26 cellular contexts compared by ENCODE assay signal in the genomic region with DNA sequence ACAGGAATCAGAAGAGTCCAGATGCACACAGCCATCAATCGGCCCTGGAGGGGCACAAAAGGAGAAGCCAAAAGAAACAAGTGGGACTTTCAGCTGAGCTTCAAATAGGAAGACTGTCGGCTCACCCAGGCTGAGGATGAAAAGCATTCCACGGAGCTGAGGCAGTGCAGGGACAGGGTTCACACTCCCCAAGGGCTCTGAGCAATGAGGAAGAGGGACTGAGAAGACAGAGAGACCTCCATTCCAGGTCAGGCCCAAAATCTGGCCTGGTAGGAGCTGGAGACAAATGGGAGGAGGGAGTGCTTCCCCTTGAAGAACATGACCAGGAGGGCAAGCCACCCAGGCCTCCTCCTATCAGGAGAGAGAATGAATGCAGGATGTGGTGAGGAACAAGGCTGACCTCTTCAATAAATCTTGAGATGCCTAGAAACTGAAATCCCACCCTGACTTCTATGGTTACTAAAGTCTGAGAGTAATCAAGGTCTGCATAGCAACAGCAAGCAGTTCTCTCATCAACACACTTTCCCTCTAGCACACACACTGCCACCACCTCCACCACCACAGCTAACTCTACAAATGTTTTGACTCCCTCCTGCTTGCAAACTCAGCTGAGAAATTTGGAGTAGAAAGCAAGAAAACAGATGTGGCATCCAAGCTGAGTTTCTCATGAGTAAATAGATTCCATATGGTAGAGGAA.
DNase-seq lines count a peak whose midpoint lies in the region; ATAC-seq and TF ChIP-seq lines count a peak whose summit lies in the region.
"Had no signal": no experiment of that assay in that cellular context is flagged by ENCODE, and none has a peak within 500 bp of the region (broad histone marks: within the 10 kb centered on the region; RNA-seq: fewer than 3 reads in every experiment).

No MANE protein-coding gene starts in this region.

- no peak overlapping the region for H2AK9ac ChIP-seq in IMR-90 (replicated peaks; ENCODE audit: low read depth, low read length, poor library complexity)

- H3K4me3 ChIP-seq in IMR-90 (ENCODE audit: insufficient read depth, low read depth, low read length) (no peak overlapping the region), fibroblast of mammary gland (ENCODE audit: control insufficient read depth, low read depth, low read length) (no peak overlapping the region), HAP-1 (no peak overlapping the region)
- H3K4me3 ChIP-seq: colonic mucosa, heart right ventricle, K562, psoas muscle had no signal

- H3K4ac ChIP-seq in IMR-90 (ENCODE audit: low read depth, low read length) = peak overlapping the region; percentile 48; the same call in 1 of the 2 replicates

- H3K36me3 Mint-ChIP-seq in osteocyte (ENCODE audit: unreplicated experiment) = no peaks in the 10 kb centered on the region
- H3K36me3 Mint-ChIP-seq: brain had no signal

- H2AFZ ChIP-seq in IMR-90 (replicated peaks; ENCODE audit: low read length, poor library complexity) = peak overlapping the region; percentile 67

- H2BK120ac ChIP-seq in IMR-90 (ENCODE audit: low read depth, low read length) = peak overlapping the region; percentile 61

- H3K4me1 ChIP-seq in IMR-90 (ENCODE audit: control insufficient read depth, insufficient read depth, low read length) (peaks cover 9% of the 10 kb centered on the region), HAP-1 (no peaks in the 10 kb centered on the region)
- H3K4me1 ChIP-seq: colonic mucosa, heart right ventricle, psoas muscle had no signal

- no peak overlapping the region for H3K27ac ChIP-seq in IMR-90 (ENCODE audit: insufficient read depth, low read length)
- H3K27ac ChIP-seq: colonic mucosa, heart right ventricle, psoas muscle, WERI-Rb-1 had no signal

- no peaks in the 10 kb centered on the region for H3K36me3 ChIP-seq in IMR-90 (ENCODE audit: control insufficient read depth, insufficient read depth, low read length)
- H3K36me3 ChIP-seq in HAP-1 (replicated peaks) = no peaks in the 10 kb centered on the region
- H3K36me3 ChIP-seq: colonic mucosa, heart right ventricle, WERI-Rb-1 had no signal

- CTCF ChIA-PET in IMR-90 (lab: Yijun Ruan, JAX) = interaction anchor here (0.7 kb wide), 1 partner anchor 11 kb away, joined by 3 read pairs; no protein-coding TSS in a partner anchor

- peaks cover 8% of the 10 kb centered on the region for H3K9me3 Mint-ChIP-seq in osteocyte (ENCODE audit: unreplicated experiment)
- H3K9me3 Mint-ChIP-seq: brain; T-helper 1 cell treated with Interleukin-12 subunit alpha and Interleukin-12 subunit beta and Interleukin-4 antibody, amounts not matched to agents 30 μg/mL and 1 μg/mL, for 36 hours had no signal

- peak overlapping the region; percentile 45 for H3K18ac ChIP-seq in IMR-90 (ENCODE audit: low read depth, low read length)

- H3K27me3 Mint-ChIP-seq in osteocyte (ENCODE audit: unreplicated experiment) = peaks cover 5% of the 10 kb centered on the region

- dilution Hi-C loops in IMR-90 (cut with HindIII; ENCODE audit: low sequenced_read_pairs, unreplicated experiment) = no loop called here

- WGBS in IMR-90 (ENCODE audit: extremely low coverage in 2 of 2, insufficient read length in 1 of 2), 2 experiments = 80% methylated on average over 1 of the region's 3 CpGs; no CpG with 5 or more reads in 1 of the 2 experiments

- no peak overlapping the region; a peak in 1 of 4 replicates for H4K8ac ChIP-seq in IMR-90 (ENCODE audit: low read depth in 2 of 2, low read length in 2 of 2)

- no peaks in the 10 kb centered on the region for H4K20me1 ChIP-seq in IMR-90 (ENCODE audit: insufficient read depth, low read length)

- no peak for TF ChIP-seq RAD21 in IMR-90 (IDR thresholded peaks at IDR 0.05; ENCODE audit: low read length)

- no peaks in the 10 kb centered on the region; the same call in 1 of the 2 replicates for H3K9me1 ChIP-seq in IMR-90 (ENCODE audit: insufficient read depth, low read length)

- DNase-seq in AG20443 (ENCODE audit: low spot score) (peak; percentile 71), IMR-90 (peak; percentile 45), fibroblast of mammary gland (ENCODE audit: low read depth) (peak; percentile 39), osteocyte (ENCODE audit: extremely low spot score, unreplicated experiment) (no peak), HAP-1 (ENCODE audit: low spot score in 2 of 2) (no peak), T-helper 9 cell (no peak), superior temporal gyrus (ENCODE audit: extremely low spot score) (no peak)
- DNase-seq: activated CD4-positive, alpha-beta T cell treated with anti-CD3 and anti-CD28 coated beads, Interleukin-2, amount 50 U/mL, for 1 hour; activated naive CD8-positive, alpha-beta T cell treated with anti-CD3 and anti-CD28 coated beads, Interleukin-2, amount 10 ng/mL, durations not matched to agents 7 days and 5 days; AML-193; colonic mucosa; DMS79; heart right ventricle; left ventricle myocardium superior; NCI-H1436; NCI-H524; psoas muscle; RPMI8226; small intestine; stimulated activated CD4-positive, alpha-beta T cell treated with anti-CD3 and anti-CD28 coated beads, Interleukin-2, amount 100 ng/mL, for 48 hours; stimulated activated naive CD4-positive, alpha-beta T cell; WERI-Rb-1 had no signal

- no TSS peak for BruUV-seq in IMR-90 (replicated peaks; lab: Mats Ljungman, UMichigan)

- peak overlapping the region; percentile 60; the same call in 1 of the 2 replicates for H4K5ac ChIP-seq in IMR-90 (ENCODE audit: low read depth, low read length)

- peak overlapping the region; percentile 10; the same call in 1 of the 2 replicates for H4K91ac ChIP-seq in IMR-90 (ENCODE audit: insufficient read depth, low read depth, low read length)

- H3K4me3 Mint-ChIP-seq in osteocyte (ENCODE audit: unreplicated experiment) = no peak overlapping the region
- H3K4me3 Mint-ChIP-seq: activated naive CD8-positive, alpha-beta T cell treated with anti-CD3 and anti-CD28 coated beads, Interleukin-2, amount 10 ng/mL, durations not matched to agents 7 days and 5 days; brain; T-helper 1 cell treated with Interleukin-12 subunit alpha and Interleukin-12 subunit beta and Interleukin-4 antibody, amounts not matched to agents 30 μg/mL and 1 μg/mL, for 36 hours had no signal

- no peak overlapping the region for H3K9ac ChIP-seq in IMR-90 (ENCODE audit: low read depth, low read length)

- peaks cover 22% of the 10 kb centered on the region for H3K4me1 Mint-ChIP-seq in osteocyte (ENCODE audit: unreplicated experiment)

- POLR2A ChIA-PET in IMR-90 (lab: Charles Lee; ENCODE audit: unreplicated experiment) = no interaction called here

- no peak overlapping the region for H3K4me2 ChIP-seq in IMR-90 (ENCODE audit: low read depth, low read length)

- no peak for TF ChIP-seq POLR2A in IMR-90 (IDR thresholded peaks at IDR 0.05; ENCODE audit: low read depth, low read length)

- no peaks in the 10 kb centered on the region for H3K9me3 ChIP-seq in IMR-90 (ENCODE audit: control insufficient read depth, insufficient read depth, low read length)
- H3K9me3 ChIP-seq in HAP-1 = no peaks in the 10 kb centered on the region
- H3K9me3 ChIP-seq: colonic mucosa, heart right ventricle, psoas muscle had no signal

- ATAC-seq in IMR-90 (ENCODE audit: low read depth) (peak; percentile 87), GM18867 (IDR thresholded peaks at IDR 0.05; ENCODE audit: unreplicated experiment) (no peak)
- ATAC-seq: K562, left ventricle myocardium superior, psoas muscle had no signal

- H3K27me3 ChIP-seq in IMR-90 (ENCODE audit: control insufficient read depth, insufficient read depth, low read length) (no peaks in the 10 kb centered on the region; the same call in 1 of the 2 replicates), HAP-1 (ENCODE audit: low read depth) (no peaks in the 10 kb centered on the region)
- H3K27me3 ChIP-seq: colonic mucosa, heart right ventricle had no signal

- H3K23ac ChIP-seq in IMR-90 (ENCODE audit: low read depth, low read length) = 0 out of 2 replicates have a peak overlapping the region, but pooled peaks have one; percentile 14

- no peak overlapping the region for H2BK5ac ChIP-seq in IMR-90 (ENCODE audit: low read depth, low read length, poor library complexity, severe bottlenecking)

- H2BK15ac ChIP-seq in IMR-90 (ENCODE audit: low read depth, low read length) = no peak overlapping the region

- no peak overlapping the region for H3K56ac ChIP-seq in IMR-90 (ENCODE audit: extremely low read depth, insufficient read depth, low read length)

- H3K27ac Mint-ChIP-seq in osteocyte (ENCODE audit: unreplicated experiment) = peak overlapping the region; percentile 95
- H3K27ac Mint-ChIP-seq: activated naive CD8-positive, alpha-beta T cell treated with anti-CD3 and anti-CD28 coated beads, Interleukin-2, amount 10 ng/mL, durations not matched to agents 7 days and 5 days; T-helper 1 cell treated with Interleukin-12 subunit alpha and Interleukin-12 subunit beta and Interleukin-4 antibody, amounts not matched to agents 30 μg/mL and 1 μg/mL, for 36 hours had no signal

- in situ Hi-C loops in IMR-90 (cut with MboI; ENCODE audit: low sequenced_read_pairs) (no loop called here), HAP-1 (cut with MboI; ENCODE audit: low sequenced_read_pairs) (no loop called here)

- intact Hi-C loops in IMR-90 (cut with micrococcal nuclease) = no loop called here

- peak overlapping the region; percentile 13; the same call in 1 of the 2 replicates for H3K14ac ChIP-seq in IMR-90 (replicated peaks; ENCODE audit: low read depth, low read length)

- H2BK20ac ChIP-seq in IMR-90 (ENCODE audit: low read depth, low read length) = no peak overlapping the region

- TF ChIP-seq CTCF in IMR-90 (conservative IDR thresholded peaks at IDR 0.05; ENCODE audit: low read depth, low read length) = no peak
- TF ChIP-seq CTCF in fibroblast of mammary gland (conservative IDR thresholded peaks at IDR 0.05; ENCODE audit: control insufficient read depth, insufficient read depth, low read depth, low read length) = no peak
- no peak for TF ChIP-seq CTCF in osteocyte (IDR thresholded peaks at IDR 0.05)

- no peaks in the 10 kb centered on the region for H3K79me1 ChIP-seq in IMR-90 (ENCODE audit: low read depth in 1 of 2, low read length in 2 of 2)

- 0 out of 2 replicates have a peak overlapping the region, but pooled peaks have one; percentile 38 for H2AK5ac ChIP-seq in IMR-90 (ENCODE audit: low read depth, low read length)

TF ChIP-seq in IMR-90, 13 proteins besides CTCF, POLR2A, EP300 and RAD21 (continues in another document):
- TF ChIP-seq RCOR1 (IDR thresholded peaks at IDR 0.05; ENCODE audit: insufficient replicate concordance, low read length) (no peak), BHLHE40 (IDR thresholded peaks at IDR 0.05; ENCODE audit: low read depth, low read length) (no peak), FOS (IDR thresholded peaks at IDR 0.05; ENCODE audit: low read depth, low read length) (no peak), NFE2L2 (IDR thresholded peaks at IDR 0.05; ENCODE audit: low read depth, low read length) (no peak), RFX5 (IDR thresholded peaks at IDR 0.05; ENCODE audit: low read depth, low read length) (no peak), CHD1 (IDR thresholded peaks at IDR 0.05; ENCODE audit: low read depth, low read length) (no peak), SMC3 (IDR thresholded peaks at IDR 0.05; ENCODE audit: low read depth, low read length) (no peak), MAZ (IDR thresholded peaks at IDR 0.05; ENCODE audit: borderline replicate concordance, low read depth, low read length) (no peak)

Comparison
In these comparisons a context has a peak if more than half of its experiments do, and no peak if none do; other contexts are left out.
1. DNase-seq: peak in AG20443 (single experiment), IMR-90 (single experiment) and fibroblast of mammary gland (single experiment); none in osteocyte (single experiment), HAP-1 (0 of 2), T-helper 9 cell (single experiment) and superior temporal gyrus (single experiment).